In genomic region chr3:135706758-135707375, GRCh38 we compare ENCODE assay signal across 22 cellular contexts.
DNase-seq lines count a peak whose midpoint lies in the region; FAIRE-seq lines count a peak whose summit lies in the region.
"Had no signal": no experiment of that assay in that cellular context is flagged by ENCODE, and none has a peak within 500 bp of the region (broad histone marks: within the 10 kb centered on the region; RNA-seq: fewer than 3 reads in every experiment).

No MANE protein-coding gene starts in this region.

- no peaks in the 10 kb centered on the region for H3K9me3 ChIP-seq in GM23248 (ENCODE audit: low read depth)
- H3K9me3 ChIP-seq: suprapubic skin, uterus had no signal

- no peak overlapping the region for H3K4me3 ChIP-seq in GM23248
- H3K4me3 ChIP-seq: skin epidermis, suprapubic skin, uterus had no signal

- no peaks in the 10 kb centered on the region for H3F3A ChIP-seq in GM23248 (ENCODE audit: insufficient read depth)

- no peaks in the 10 kb centered on the region for H3K79me2 ChIP-seq in GM23248 (ENCODE audit: insufficient read depth)

- no peaks in the 10 kb centered on the region for H3K9me2 ChIP-seq in GM23248 (ENCODE audit: insufficient read depth)

- no peak overlapping the region for H3K9ac ChIP-seq in GM23248

- H2AFZ ChIP-seq in GM23248 = no peak overlapping the region

- DNase-seq in A172 (ENCODE audit: low spot score) (peak; percentile 11), GM23248 (peak; percentile 2), NCI-H526 treated with DMSO at 0.1 percent for 48 hours (lab: John Stamatoyannopoulos, UW) (peak; percentile 21), cerebellar cortex (ENCODE audit: low spot score) (peak; percentile 20), NCI-H1436 (lab: John Stamatoyannopoulos, UW) (no peak), AG08396 (ENCODE audit: low spot score) (no peak), pons (ENCODE audit: low spot score) (no peak), GM19239 (ENCODE audit: insufficient read length, low spot score) (no peak)
- DNase-seq: activated CD4-positive, alpha-beta T cell treated with anti-CD3 and anti-CD28 coated beads, Interleukin-2, amount 10 ng/mL, durations not matched to agents 7 days and 5 days; activated CD8-positive, alpha-beta memory T cell treated with anti-CD3 and anti-CD28 coated beads, Interleukin-2, amount 10 ng/mL, durations not matched to agents 7 days and 5 days; CD4-positive, CD25-positive, alpha-beta regulatory T cell; glutamatergic neuron; HCEC 1CT; MV-4-11; naive B cell; nucleus accumbens; SIG-M5; stimulated activated CD4-positive, alpha-beta T cell treated with anti-CD3 and anti-CD28 coated beads, Interleukin-1b, Interleukin-23, amount 100 ng/mL, for 48 hours; uterus had no signal

- H3K4me1 ChIP-seq in GM23248 (ENCODE audit: insufficient read depth) = no peaks in the 10 kb centered on the region
- H3K4me1 ChIP-seq: suprapubic skin, uterus had no signal

- no peak overlapping the region for H3K27ac ChIP-seq in GM23248
- H3K27ac ChIP-seq: skin epidermis, suprapubic skin, uterus, VCaP had no signal

- in situ Hi-C loops in GM23248 (cut with MboI) = no loop called here

- 19 to 33% methylated on average over 4 of the region's 4 CpGs for WGBS in GM23248 (ENCODE audit: low coverage in 1 of 2, low lambda C conversion rate in 2 of 2, missing lambda C conversion rate in 2 of 2), 2 experiments

- no peaks in the 10 kb centered on the region for H3K27me3 ChIP-seq in GM23248 (replicated peaks; ENCODE audit: insufficient read depth)
- H3K27me3 ChIP-seq: suprapubic skin, uterus had no signal

- no peaks in the 10 kb centered on the region for H4K20me1 ChIP-seq in GM23248 (ENCODE audit: insufficient read depth)

- no peaks in the 10 kb centered on the region for H3K36me3 ChIP-seq in GM23248 (ENCODE audit: low read depth)
- H3K36me3 ChIP-seq: suprapubic skin, uterus had no signal

- H3K4me2 ChIP-seq in GM23248 (ENCODE audit: unreplicated experiment) = no peak overlapping the region

- no peak for FAIRE-seq in GM19239 (lab: Jason Lieb, UNC)

Comparison
In these comparisons a context has a peak if more than half of its experiments do, and no peak if none do; other contexts are left out.
1. DNase-seq: peak in A172 (single experiment), GM23248 (single experiment), NCI-H526 treated with DMSO at 0.1 percent for 48 hours (single experiment) and cerebellar cortex (single experiment); none in NCI-H1436 (single experiment), AG08396 (single experiment), pons (single experiment) and GM19239 (single experiment).